ENCODE assay signal across 18 cellular contexts in genomic region chr18:46574000-46574739, GRCh38.
A peak's percentile ranks its signal among the peaks of the same experiment; 100 is the strongest.
DNase-seq lines count a peak whose midpoint lies in the region; ATAC-seq and TF ChIP-seq lines count a peak whose summit lies in the region.
"Had no signal": no experiment of that assay in that cellular context is flagged by ENCODE, and none has a peak within 500 bp of the region (broad histone marks: within the 10 kb centered on the region; RNA-seq: fewer than 3 reads in every experiment).

No MANE protein-coding gene starts in this region.

- no peak overlapping the region for H2BK5ac ChIP-seq in mesendoderm (ENCODE audit: low read length)

- no peak overlapping the region for H3K56ac ChIP-seq in mesendoderm (ENCODE audit: low read length)

- no peak overlapping the region for H3K4ac ChIP-seq in mesendoderm (ENCODE audit: low read depth, low read length)

- H4K5ac ChIP-seq in mesendoderm (ENCODE audit: low read length): no peak overlapping the region

- H2BK15ac ChIP-seq in mesendoderm (replicated peaks; ENCODE audit: low read depth): no peak overlapping the region

- H2BK120ac ChIP-seq in mesendoderm (ENCODE audit: low read depth, low read length): no peak overlapping the region

- no peak for TF ChIP-seq POLR2A in esophagus muscularis mucosa (IDR thresholded peaks at IDR 0.05; ENCODE audit: low read depth)

- TF ChIP-seq CTCF in esophagus muscularis mucosa (IDR thresholded peaks at IDR 0.05): no peak

- no peaks in the 10 kb centered on the region for H3K79me1 ChIP-seq in mesendoderm (ENCODE audit: low read length)

- H3K18ac ChIP-seq in mesendoderm (ENCODE audit: low read length): no peak overlapping the region

- no peaks in the 10 kb centered on the region for H3K79me2 ChIP-seq in mesendoderm (ENCODE audit: control insufficient read depth, insufficient read depth, low read length)

- no peak overlapping the region for H2AK5ac ChIP-seq in mesendoderm (ENCODE audit: low read length)

- intact Hi-C loops in esophagus muscularis mucosa (cut with DNase I): no loop called here

- H4K8ac ChIP-seq in mesendoderm (ENCODE audit: low read depth, low read length): no peak overlapping the region

- TF ChIP-seq EP300 in esophagus muscularis mucosa (IDR thresholded peaks at IDR 0.05): no peak

- H3K4me3 ChIP-seq in esophagus muscularis mucosa: no peak overlapping the region
- no peak overlapping the region for H3K4me3 ChIP-seq in mesendoderm (ENCODE audit: low read length)
- H3K4me3 ChIP-seq: pancreas, suprapubic skin had no signal

- H3K4me2 ChIP-seq in mesendoderm (ENCODE audit: low read length): no peak overlapping the region

- no peak overlapping the region for H3K23ac ChIP-seq in mesendoderm (ENCODE audit: low read length)

- H3K36me3 ChIP-seq in esophagus muscularis mucosa (no peaks in the 10 kb centered on the region), mesendoderm (ENCODE audit: control insufficient read depth, insufficient read depth, low read length) (no peaks in the 10 kb centered on the region)
- H3K36me3 ChIP-seq: pancreas, suprapubic skin had no signal

- no peak overlapping the region for H3K9ac ChIP-seq in mesendoderm (ENCODE audit: low read length)

- no peaks in the 10 kb centered on the region for H3K27me3 ChIP-seq in esophagus muscularis mucosa
- no peaks in the 10 kb centered on the region for H3K27me3 ChIP-seq in mesendoderm (ENCODE audit: insufficient read depth, low read length, poor library complexity)
- H3K27me3 ChIP-seq: pancreas had no signal

- no peak overlapping the region for H3K27ac ChIP-seq in esophagus muscularis mucosa (replicated peaks in 1 of 4)
- no peak overlapping the region for H3K27ac ChIP-seq in mesendoderm (ENCODE audit: low read depth, low read length)
- H3K27ac ChIP-seq: pancreas, suprapubic skin had no signal

- ATAC-seq in GM18511 (IDR thresholded peaks at IDR 0.05; ENCODE audit: unreplicated experiment): peak; percentile 78
- peak; percentile 61 for ATAC-seq in GM21515 (IDR thresholded peaks at IDR 0.05; ENCODE audit: unreplicated experiment)
- peak; percentile 62 for ATAC-seq in HG03066 (IDR thresholded peaks at IDR 0.05; ENCODE audit: low read depth, unreplicated experiment)
- no peak for ATAC-seq in GM19035 (IDR thresholded peaks at IDR 0.05; ENCODE audit: unreplicated experiment)
- ATAC-seq: activated CD4-positive, alpha-beta T cell treated with anti-CD3 and anti-CD28 coated beads for 36 hours; pancreas had no signal

- DNase-seq in esophagus muscularis mucosa (ENCODE audit: extremely low spot score) (peak; percentile 75), ureter (ENCODE audit: low spot score) (no peak), mesendoderm (no peak), midbrain (lab: John Stamatoyannopoulos, UW) (no peak)
- DNase-seq: activated CD4-positive, alpha-beta T cell treated with anti-CD3 and anti-CD28 coated beads for 36 hours; activated naive CD4-positive, alpha-beta T cell treated with anti-CD3 and anti-CD28 coated beads, Interleukin-2, amount 50 U/mL, for 16 hours; DMS 273 treated with DMSO at 0.1 percent for 48 hours; GF-D8; NCI-H1694; NCI-H446; pancreas; SIG-M5; stimulated activated CD4-positive, alpha-beta T cell treated with anti-CD3 and anti-CD28 coated beads, Interleukin-4, amount 100 ng/mL, for 1 hour had no signal

- WGBS in esophagus muscularis mucosa: 93% methylated on average over 4 of the region's 4 CpGs
- WGBS in mesendoderm (ENCODE audit: extremely low coverage, insufficient coverage, low lambda C conversion rate): no CpG with 5 or more reads among the region's 4 CpGs

- H3K4me1 ChIP-seq in esophagus muscularis mucosa (no peaks in the 10 kb centered on the region), mesendoderm (ENCODE audit: control insufficient read depth, low read depth, low read length) (no peaks in the 10 kb centered on the region)
- H3K4me1 ChIP-seq: pancreas, suprapubic skin had no signal

- H3K9me3 ChIP-seq in esophagus muscularis mucosa: no peaks in the 10 kb centered on the region
- H3K9me3 ChIP-seq: pancreas, suprapubic skin had no signal
